ENCODE assay signal across 8 cellular contexts in the genomic region with DNA sequence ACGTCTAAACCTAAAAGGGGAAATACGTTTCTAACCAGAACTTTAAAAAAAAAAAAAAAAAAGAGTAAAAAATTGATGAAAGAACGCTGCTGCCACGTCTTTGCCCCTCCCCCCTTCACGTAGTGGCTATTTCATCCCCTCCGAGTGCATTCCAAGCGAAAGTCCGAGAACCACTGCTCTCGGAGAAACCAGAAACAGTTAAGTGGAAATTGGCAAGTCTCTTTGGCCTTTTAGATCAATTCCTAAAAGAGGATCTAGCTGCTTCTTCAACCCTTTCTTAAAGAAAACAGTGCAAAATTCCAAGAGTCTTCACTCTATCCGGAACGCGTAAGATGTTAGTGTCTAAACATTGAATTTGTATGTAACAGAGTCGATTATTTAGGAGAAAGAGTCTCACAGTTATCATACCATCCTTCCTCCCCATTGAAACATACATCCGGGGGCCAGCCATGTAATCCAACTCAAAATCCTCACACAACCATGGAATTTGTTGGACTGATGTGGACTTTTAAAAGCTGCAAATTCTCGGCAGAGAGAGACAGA. TPM values are rescaled to one million over a fixed set of nuclear protein-coding genes. Genes with fewer than 3 reads are reported as not detected.
A peak's percentile ranks its signal among the peaks of the same experiment; 100 is the strongest.
DNase-seq lines count a peak whose midpoint lies in the region; ATAC-seq and TF ChIP-seq lines count a peak whose summit lies in the region.

No MANE protein-coding gene starts in this region.

- peaks cover 14% of the 10 kb centered on the region for H3K36me3 Mint-ChIP-seq in activated B cell treated with CpG ODN at 0.5 μM for 24 hours (ENCODE audit: low read depth)

- 1% methylated on average over 11 to 15 of the region's 15 CpGs for WGBS in ectodermal cell, 2 experiments
- WGBS in lung, 2 donors: 0% methylated on average over 15 of the region's 15 CpGs

- no peaks in the 10 kb centered on the region for H3K27me3 Mint-ChIP-seq in activated B cell treated with CpG ODN at 0.5 μM for 24 hours

- peaks cover 17% of the 10 kb centered on the region for H3F3A ChIP-seq in MM.1S (ENCODE audit: insufficient read depth, low read length)

- peaks cover 32% of the 10 kb centered on the region for H3K4me1 Mint-ChIP-seq in activated B cell treated with CpG ODN at 0.5 μM for 24 hours

- H3K79me2 ChIP-seq in MM.1S (ENCODE audit: low read length): peaks cover 44% of the 10 kb centered on the region

- no peaks in the 10 kb centered on the region for H3K9me3 Mint-ChIP-seq in activated B cell treated with CpG ODN at 0.5 μM for 24 hours

- no peaks in the 10 kb centered on the region for H3K36me3 ChIP-seq in MM.1S (replicated peaks; ENCODE audit: insufficient read depth, low read length)
- no peaks in the 10 kb centered on the region for H3K36me3 ChIP-seq in ectodermal cell (ENCODE audit: control insufficient read depth, insufficient read depth, low read length)
- H3K36me3 ChIP-seq in lung (ENCODE audit: control insufficient read depth in 2 of 2, insufficient read depth in 2 of 2, low read length in 2 of 2): peaks cover 0 to 2% of the 10 kb centered on the region in 2 donors

- H3K4me3 ChIP-seq in MM.1S (ENCODE audit: low read length) (peak overlapping the region; percentile 97), ectodermal cell (ENCODE audit: insufficient read depth, low read depth, low read length) (peak overlapping the region; percentile 88), lung (peak overlapping the region; percentile 70)

- POLR2A ChIA-PET in activated B cell treated with CpG ODN at 0.5 μM for 24 hours (lab: Charles Lee): interaction anchor here (0.6 to 6.3 kb wide), 33 partner anchors 11 to 1502 kb away, joined by 3 to 64 read pairs (median 4); a partner anchor contains a TSS

- CTCF ChIA-PET in activated B cell treated with CpG ODN at 0.5 μM for 24 hours (lab: Charles Lee): interaction anchor here (0.6 to 4.2 kb wide), 8 partner anchors 15 to 730 kb away, joined by 3 to 42 read pairs (median 6); a partner anchor contains a TSS

- peak overlapping the region; percentile 88 for H3K27ac Mint-ChIP-seq in activated B cell treated with CpG ODN at 0.5 μM for 24 hours

- peak overlapping the region; percentile 95 for H2AFZ ChIP-seq in MM.1S (ENCODE audit: low read length)

- peak overlapping the region; percentile 82 for H3K9ac ChIP-seq in MM.1S (ENCODE audit: low read length)

- intact Hi-C loops in activated B cell treated with CpG ODN at 0.5 μM for 24 hours (cut with micrococcal nuclease): loop anchor here (1.0 to 5.0 kb wide), 9 partner anchors 15 to 878 kb away; a partner anchor contains a TSS

- peak; percentile 35 for DNase-seq in GM10266 (ENCODE audit: extremely low spot score)
- DNase-seq in MM.1S: peak; percentile 40
- DNase-seq in activated B cell treated with CpG ODN at 0.5 μM for 24 hours: peak; percentile 24
- peak; percentile 64 for DNase-seq in lung (ENCODE audit: low spot score)
- DNase-seq in stimulated activated naive CD4-positive, alpha-beta T cell treated with Interleukin-2 at 50 U/mL for 16 hours (lab: John Stamatoyannopoulos, UW): peak; percentile 4
- no peak for DNase-seq in NCI-H2029 (lab: John Stamatoyannopoulos, UW)

- H3K4me1 ChIP-seq in MM.1S (ENCODE audit: low read length) (peaks cover 14% of the 10 kb centered on the region), ectodermal cell (ENCODE audit: control insufficient read depth, insufficient read depth, low read length) (peaks cover 12% of the 10 kb centered on the region), lung (ENCODE audit: control insufficient read depth in 2 of 2, insufficient read depth in 2 of 2, low read length in 2 of 2) (peaks cover 2 to 6% of the 10 kb centered on the region in 2 donors)

- no peaks in the 10 kb centered on the region for H3K27me3 ChIP-seq in MM.1S (replicated peaks; ENCODE audit: insufficient read depth, low read length)
- H3K27me3 ChIP-seq in ectodermal cell (ENCODE audit: control insufficient read depth, insufficient read depth, low read length, poor library complexity, severe bottlenecking): no peaks in the 10 kb centered on the region
- H3K27me3 ChIP-seq in lung (ENCODE audit: control insufficient read depth, insufficient read depth): no peaks in the 10 kb centered on the region

- no peaks in the 10 kb centered on the region for H3K9me2 ChIP-seq in MM.1S (replicated peaks; ENCODE audit: insufficient read depth, low read length)

- no peak for ATAC-seq in activated B cell treated with CpG ODN at 0.5 μM for 24 hours (ENCODE audit: low read depth)
- ATAC-seq in lung (ENCODE audit: insufficient read depth, low FRiP score): no peak
- no peak for ATAC-seq in HG03135 (IDR thresholded peaks at IDR 0.05; ENCODE audit: unreplicated experiment)

- TF ChIP-seq CTCF in GM10266 (IDR thresholded peaks at IDR 0.05; ENCODE audit: control insufficient read depth, insufficient read depth, low read depth, missing control alignments) (no peak), MM.1S (IDR thresholded peaks at IDR 0.05; ENCODE audit: low read length) (no peak), activated B cell treated with CpG ODN at 0.5 μM for 24 hours (IDR thresholded peaks at IDR 0.05) (no peak), lung (IDR thresholded peaks at IDR 0.05; ENCODE audit: control extremely low read depth, extremely low read depth) (no peak)

- no peaks in the 10 kb centered on the region for H4K20me1 ChIP-seq in MM.1S (ENCODE audit: insufficient read depth, low read length)

- H3K27ac ChIP-seq in MM.1S (ENCODE audit: low read length) (peak overlapping the region; percentile 82), ectodermal cell (ENCODE audit: insufficient read depth, low read depth, low read length, poor library complexity, severe bottlenecking) (peak overlapping the region; percentile 70), lung (ENCODE audit: low read depth in 1 of 2, low read length in 1 of 2) (peak overlapping the region; percentile 90 to 94)

- H3K9me3 ChIP-seq in MM.1S (replicated peaks; ENCODE audit: insufficient read depth, low read length) (no peaks in the 10 kb centered on the region), ectodermal cell (ENCODE audit: control insufficient read depth, low read length) (no peaks in the 10 kb centered on the region), lung (ENCODE audit: control insufficient read depth in 2 of 2, insufficient read depth in 1 of 2, low read length in 1 of 2) (no peaks in the 10 kb centered on the region)

- peak overlapping the region; percentile 96 for H3K4me3 Mint-ChIP-seq in activated B cell treated with CpG ODN at 0.5 μM for 24 hours

- peak overlapping the region; percentile 85 for H3K4me2 ChIP-seq in MM.1S (ENCODE audit: low read depth, low read length)

RNA-seq across cellular contexts. Expression of a gene that starts 1.1 kb away (rescaled TPM):
- total RNA-seq in activated B cell treated with CpG ODN at 0.5 μM for 24 hours: 19.8 and 20.5 TPM in 2 replicates
- polyA plus RNA-seq in ectodermal cell (2013, experiment 1 of 4): 38.1 TPM
- polyA plus RNA-seq in ectodermal cell (2013, experiment 2 of 4): 31.6 TPM
- 34.6 TPM for polyA plus RNA-seq in ectodermal cell (2013, experiment 3 of 4)
- polyA plus RNA-seq in ectodermal cell (2013, experiment 4 of 4): 34.8 TPM
- 10 to 100 TPM; 29.2 to 71.0 TPM for total RNA-seq in lung
- 10 to 100 TPM; 10.5 to 35.1 TPM for polyA plus RNA-seq in lung

RNA-seq across cellular contexts. Expression of a gene that starts 14.7 kb away (rescaled TPM):
- total RNA-seq in activated B cell treated with CpG ODN at 0.5 μM for 24 hours: 3.5 and 4.6 TPM in 2 replicates
- 1.9 TPM for polyA plus RNA-seq in ectodermal cell (2013, experiment 1 of 4)
- 1.9 TPM for polyA plus RNA-seq in ectodermal cell (2013, experiment 2 of 4)
- 1.2 TPM for polyA plus RNA-seq in ectodermal cell (2013, experiment 3 of 4)
- polyA plus RNA-seq in ectodermal cell (2013, experiment 4 of 4): 1.4 TPM
- 1 to 10 TPM; 2.4 to 3.8 TPM for total RNA-seq in lung
- 1 to 10 TPM; 1.4 to 4.2 TPM for polyA plus RNA-seq in lung
